ENCODE assay signal across 28 cellular contexts in the genomic region with DNA sequence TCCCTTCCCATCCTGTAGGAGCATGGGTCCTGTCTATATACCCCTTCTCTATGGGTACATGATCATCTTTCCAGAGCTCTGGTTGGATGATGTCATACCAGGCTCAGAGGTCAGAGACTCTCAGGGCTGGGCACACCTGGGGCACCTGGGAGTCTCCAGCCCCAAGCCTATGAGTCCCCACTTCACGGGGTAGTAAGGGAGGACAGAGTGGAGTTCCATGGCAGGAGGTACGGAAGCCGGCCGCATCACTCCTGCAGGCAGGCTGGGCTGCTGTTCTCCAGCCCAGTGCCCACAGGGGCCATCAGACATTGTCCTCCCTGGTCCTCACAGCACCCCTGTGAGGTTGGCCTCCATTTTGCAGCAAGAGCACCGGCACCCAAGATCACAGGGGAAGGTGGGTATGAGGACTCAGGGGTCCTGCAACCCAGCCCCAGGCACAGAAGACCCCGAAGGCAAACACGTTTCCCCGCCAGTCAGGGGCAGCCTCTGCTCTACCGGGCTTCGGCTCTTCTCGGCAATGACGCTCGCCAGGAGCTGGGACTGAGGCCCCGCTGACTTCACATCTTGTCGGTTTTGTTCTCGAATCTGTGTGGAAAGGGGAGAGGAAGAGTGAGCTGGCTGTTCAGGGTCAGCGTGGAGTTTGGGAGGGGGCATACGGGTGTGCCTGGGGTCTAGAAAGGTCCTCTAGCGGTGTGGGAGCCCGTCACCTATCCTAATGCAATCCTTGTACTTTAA.
"Had no signal": no experiment of that assay in that cellular context is flagged by ENCODE, and none has a peak within 500 bp of the region (broad histone marks: within the 10 kb centered on the region; RNA-seq: fewer than 3 reads in every experiment).

No MANE protein-coding gene starts in this region.

- H3K36me3 ChIP-seq: ascending aorta had no signal

- DNase-seq: activated CD4-positive, alpha-beta memory T cell treated with anti-CD3 and anti-CD28 coated beads, Interleukin-2, amount 10 ng/mL, durations not matched to agents 7 days and 5 days; activated CD4-positive, alpha-beta T cell treated with anti-CD3 and anti-CD28 coated beads for 36 hours; activated CD4-positive, alpha-beta T cell treated with anti-CD3 and anti-CD28 coated beads, Interleukin-2, amount 50 U/mL, for 1 hour; activated effector memory CD4-positive, alpha-beta T cell treated with anti-CD3 and anti-CD28 coated beads, Interleukin-2, amount 50 U/mL, for 16 hours; activated naive CD4-positive, alpha-beta T cell treated with Interleukin-2 at 50 U/mL for 16 hours; activated naive CD8-positive, alpha-beta T cell treated with anti-CD3 and anti-CD28 coated beads, Interleukin-2, amount 50 U/mL, for 24 hours; activated T-cell treated with anti-CD3 and anti-CD28 coated beads, Interleukin-2, amount 50 U/mL, for 4 hours; amniotic stem cell; body of pancreas; IMR-90; Kasumi-1; KBM-7; NCI-H1092; NCI-H1417 treated with DMSO at 0.1 percent for 48 hours; NCI-H1694; NCI-H2029; NCI-H2107; NCI-H2171 treated with DMSO at 0.1 percent for 48 hours; NCI-H226; NCI-H526; NCI-H774; T-cell; T-helper 2 cell; T1000 had no signal

- H3K4me3 Mint-ChIP-seq: activated CD4-positive, alpha-beta memory T cell treated with anti-CD3 and anti-CD28 coated beads, Interleukin-2, amount 10 ng/mL, durations not matched to agents 7 days and 5 days; activated CD4-positive, alpha-beta T cell treated with anti-CD3 and anti-CD28 coated beads for 36 hours; activated naive CD8-positive, alpha-beta T cell treated with anti-CD3 and anti-CD28 coated beads, Interleukin-2, amount 50 U/mL, for 24 hours; activated T-cell treated with anti-CD3 and anti-CD28 coated beads, Interleukin-2, amount 50 U/mL, for 4 hours; T-cell had no signal

- H3K27me3 Mint-ChIP-seq: activated CD4-positive, alpha-beta T cell treated with anti-CD3 and anti-CD28 coated beads for 36 hours; activated naive CD8-positive, alpha-beta T cell treated with anti-CD3 and anti-CD28 coated beads, Interleukin-2, amount 50 U/mL, for 24 hours; T-cell had no signal

- ATAC-seq: activated CD4-positive, alpha-beta T cell treated with anti-CD3 and anti-CD28 coated beads for 36 hours; activated naive CD4-positive, alpha-beta T cell treated with anti-CD3 and anti-CD28 coated beads, Interleukin-2, amount 50 U/mL, for 72 hours; activated naive CD8-positive, alpha-beta T cell treated with anti-CD3 and anti-CD28 coated beads, Interleukin-2, amount 50 U/mL, for 24 hours; activated T-cell treated with anti-CD3 and anti-CD28 coated beads, Interleukin-2, amount 50 U/mL, for 4 hours; body of pancreas; T-cell had no signal

- H3K9me3 Mint-ChIP-seq: activated CD4-positive, alpha-beta memory T cell treated with anti-CD3 and anti-CD28 coated beads, Interleukin-2, amount 10 ng/mL, durations not matched to agents 7 days and 5 days; activated naive CD4-positive, alpha-beta T cell treated with anti-CD3 and anti-CD28 coated beads, Interleukin-2, amount 50 U/mL, for 72 hours; activated naive CD8-positive, alpha-beta T cell treated with anti-CD3 and anti-CD28 coated beads, Interleukin-2, amount 50 U/mL, for 24 hours; activated T-cell treated with anti-CD3 and anti-CD28 coated beads, Interleukin-2, amount 50 U/mL, for 4 hours; T-cell had no signal

- H3K4me1 Mint-ChIP-seq: activated CD4-positive, alpha-beta memory T cell treated with anti-CD3 and anti-CD28 coated beads, Interleukin-2, amount 10 ng/mL, durations not matched to agents 7 days and 5 days; activated CD4-positive, alpha-beta T cell treated with anti-CD3 and anti-CD28 coated beads for 36 hours; activated naive CD8-positive, alpha-beta T cell treated with anti-CD3 and anti-CD28 coated beads, Interleukin-2, amount 50 U/mL, for 24 hours had no signal

- H3K27ac ChIP-seq: ascending aorta, body of pancreas, SK-N-MC, VCaP had no signal

- H3K36me3 Mint-ChIP-seq: T-cell had no signal

- H3K4me3 ChIP-seq: ascending aorta, body of pancreas, SK-N-MC had no signal

- H3K4me1 ChIP-seq: ascending aorta, body of pancreas had no signal

- H3K9me3 ChIP-seq: ascending aorta, body of pancreas had no signal

- H3K27ac Mint-ChIP-seq: activated CD4-positive, alpha-beta memory T cell treated with anti-CD3 and anti-CD28 coated beads, Interleukin-2, amount 10 ng/mL, durations not matched to agents 7 days and 5 days; activated CD4-positive, alpha-beta T cell treated with anti-CD3 and anti-CD28 coated beads for 36 hours; activated naive CD8-positive, alpha-beta T cell treated with anti-CD3 and anti-CD28 coated beads, Interleukin-2, amount 50 U/mL, for 24 hours; T-cell had no signal

- H3K27me3 ChIP-seq: ascending aorta, body of pancreas had no signal
